8 cellular contexts compared by ENCODE assay signal in genomic region chr9:121299467-121300282, GRCh38. TPM values are rescaled to one million over a fixed set of nuclear protein-coding genes. Genes with fewer than 3 reads are reported as not detected.
DNase-seq lines count a peak whose midpoint lies in the region; ATAC-seq and TF ChIP-seq lines count a peak whose summit lies in the region.

No MANE protein-coding gene starts in this region.

- TF ChIP-seq CTCF in PC-3 (conservative IDR thresholded peaks at IDR 0.05; ENCODE audit: low read depth, low read length) (no peak), choroid plexus epithelial cell (conservative IDR thresholded peaks at IDR 0.05; ENCODE audit: low read depth, low read length) (no peak)

- no peaks in the 10 kb centered on the region for H3K9me2 ChIP-seq in PC-3 (replicated peaks; ENCODE audit: low read length)

- H3K4me2 ChIP-seq in PC-3 (ENCODE audit: low read length) = peak overlapping the region; percentile 89

- H3K27ac ChIP-seq in PC-3 (ENCODE audit: low read length) (no peak overlapping the region), layer of hippocampus (ENCODE audit: low read depth, low read length) (peak overlapping the region; percentile 88)

- POLR2A ChIA-PET in PC-3 (lab: Charles Lee; ENCODE audit: unreplicated experiment) = no interaction called here

- peaks cover 8% of the 10 kb centered on the region for H3K4me1 ChIP-seq in PC-3 (ENCODE audit: insufficient read depth, low read length)

- H3K9me3 ChIP-seq in PC-3 (ENCODE audit: low read length) = no peaks in the 10 kb centered on the region

- H3K79me2 ChIP-seq in PC-3 (ENCODE audit: low read length) = no peaks in the 10 kb centered on the region

- DNase-seq in activated CD4-positive, alpha-beta T cell treated with anti-CD3 and anti-CD28 coated beads for 48 hours = peak; percentile 40
- no peak for DNase-seq in activated CD4-positive, alpha-beta T cell treated with anti-CD3 and anti-CD28 coated beads for 1 hour
- no peak for DNase-seq in PC-3
- peak; percentile 43 for DNase-seq in choroid plexus epithelial cell (ENCODE audit: low read depth)
- DNase-seq in stimulated activated CD4-positive, alpha-beta T cell treated with anti-CD3 and anti-CD28 coated beads, Interleukin-4, amount 100 ng/mL, for 1 hour = peak; percentile 16
- DNase-seq in cortex of kidney (lab: John Stamatoyannopoulos, UW) = no peak
- DNase-seq in central memory CD4-positive, alpha-beta T cell = no peak

- H3K27me3 ChIP-seq in PC-3 (ENCODE audit: low read length) (no peaks in the 10 kb centered on the region), layer of hippocampus (ENCODE audit: control insufficient read depth, insufficient read depth, low read length) (no peaks in the 10 kb centered on the region)

- peak overlapping the region; percentile 68 for H3K4me3 ChIP-seq in PC-3 (ENCODE audit: low read length)
- peak overlapping the region; percentile 58 for H3K4me3 ChIP-seq in choroid plexus epithelial cell (ENCODE audit: low read depth, low read length)

- intact Hi-C loops in PC-3 (cut with micrococcal nuclease) = no loop called here

- peak; percentile 66 for ATAC-seq in PC-3

- H3K36me3 ChIP-seq in PC-3 (ENCODE audit: low read depth, low read length) = no peaks in the 10 kb centered on the region

- CTCF ChIA-PET in PC-3 (lab: Charles Lee) = interaction anchor here (1.0 kb wide), 1 partner anchor 21 kb away, joined by 3 read pairs; no protein-coding TSS in a partner anchor

- H4K20me1 ChIP-seq in PC-3 (ENCODE audit: low read length) = no peaks in the 10 kb centered on the region

- peak overlapping the region; percentile 12; the same call in 1 of the 2 replicates for H3K9ac ChIP-seq in PC-3 (ENCODE audit: low read length)

- H3F3A ChIP-seq in PC-3 (ENCODE audit: low read length, unreplicated experiment) = no peaks in the 10 kb centered on the region

- no TSS peak for BruUV-seq in PC-3 (replicated peaks; lab: Mats Ljungman, UMichigan)

- H2AFZ ChIP-seq in PC-3 (ENCODE audit: low read length) = peak overlapping the region; percentile 82

RNA-seq across cellular contexts. Expression of gene GSN, which starts 31.7 kb away (rescaled TPM):
- 36.5 and 40.3 TPM in 2 replicates for total RNA-seq in PC-3 (2014; rRNA removed)

Comparison
In these comparisons a context has a peak if more than half of its experiments do, and no peak if none do; other contexts are left out.
1. DNase-seq: peak in activated CD4-positive, alpha-beta T cell treated with anti-CD3 and anti-CD28 coated beads for 48 hours (single experiment), choroid plexus epithelial cell (single experiment) and stimulated activated CD4-positive, alpha-beta T cell treated with anti-CD3 and anti-CD28 coated beads, Interleukin-4, amount 100 ng/mL, for 1 hour (single experiment); none in activated CD4-positive, alpha-beta T cell treated with anti-CD3 and anti-CD28 coated beads for 1 hour (single experiment), PC-3 (single experiment), cortex of kidney (single experiment) and central memory CD4-positive, alpha-beta T cell (single experiment).